In the genomic region with DNA sequence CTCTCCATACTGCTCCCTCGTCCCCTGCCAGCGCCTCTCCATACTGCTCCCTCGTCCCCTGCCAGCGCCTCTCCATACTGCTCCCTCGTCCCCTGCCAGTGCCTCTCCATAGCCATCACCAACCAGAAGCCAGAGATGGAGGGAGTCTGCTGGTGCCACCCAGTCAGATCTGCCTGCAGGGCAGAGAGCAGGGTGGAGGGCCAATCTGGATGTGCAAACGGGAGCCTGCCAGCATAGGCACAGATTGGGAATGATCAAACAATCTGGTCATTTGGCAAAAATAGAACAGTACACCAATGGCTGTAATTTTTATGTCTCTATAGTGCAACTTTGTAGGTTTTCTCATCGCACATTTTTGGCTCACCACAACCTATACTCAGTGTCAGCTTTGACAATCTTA, we compare ENCODE assay signal across 14 cellular contexts.
DNase-seq lines count a peak whose midpoint lies in the region; ATAC-seq and TF ChIP-seq lines count a peak whose summit lies in the region.
"Had no signal": no experiment of that assay in that cellular context is flagged by ENCODE, and none has a peak within 500 bp of the region (broad histone marks: within the 10 kb centered on the region; RNA-seq: fewer than 3 reads in every experiment).

No MANE protein-coding gene starts in this region.

- ATAC-seq in upper lobe of left lung (ENCODE audit: low FRiP score in 2 of 2): no peak
- ATAC-seq: body of pancreas had no signal

- no peak for TF ChIP-seq EP300 in suprapubic skin (IDR thresholded peaks at IDR 0.05)
- no peak for TF ChIP-seq EP300 in upper lobe of left lung (IDR thresholded peaks at IDR 0.05)

- TF ChIP-seq CTCF in suprapubic skin (IDR thresholded peaks at IDR 0.05): no peak
- no peak for TF ChIP-seq CTCF in prostate gland (IDR thresholded peaks at IDR 0.05)
- TF ChIP-seq CTCF in upper lobe of left lung (IDR thresholded peaks at IDR 0.05): no peak

- H3K9me3 ChIP-seq in suprapubic skin (no peaks in the 10 kb centered on the region), prostate gland (no peaks in the 10 kb centered on the region), upper lobe of left lung (no peaks in the 10 kb centered on the region)
- H3K9me3 ChIP-seq in effector memory CD4-positive, alpha-beta T cell (ENCODE audit: control insufficient read depth, low read length): no peaks in the 10 kb centered on the region
- H3K9me3 ChIP-seq: body of pancreas had no signal

- no peak overlapping the region for H3K4me3 ChIP-seq in suprapubic skin
- H3K4me3 ChIP-seq in effector memory CD4-positive, alpha-beta T cell (ENCODE audit: insufficient read depth, low read depth, low read length, poor library complexity, severe bottlenecking): no peak overlapping the region
- H3K4me3 ChIP-seq in prostate gland: no peak overlapping the region
- no peak overlapping the region for H3K4me3 ChIP-seq in upper lobe of left lung
- H3K4me3 ChIP-seq: body of pancreas, skin epidermis had no signal

- H3K27ac ChIP-seq in suprapubic skin (no peak overlapping the region), prostate gland (no peak overlapping the region), upper lobe of left lung (no peak overlapping the region)
- H3K27ac ChIP-seq in effector memory CD4-positive, alpha-beta T cell (ENCODE audit: insufficient read depth, low read length, poor library complexity, severe bottlenecking): no peak overlapping the region
- H3K27ac ChIP-seq: body of pancreas, parathyroid adenoma had no signal

- peaks cover 16% of the 10 kb centered on the region for H3K4me1 ChIP-seq in suprapubic skin
- peaks cover 32% of the 10 kb centered on the region for H3K4me1 ChIP-seq in effector memory CD4-positive, alpha-beta T cell (ENCODE audit: control insufficient read depth, insufficient read depth, low read length, poor library complexity, severe bottlenecking)
- H3K4me1 ChIP-seq in prostate gland (replicated peaks): peaks cover 8% of the 10 kb centered on the region
- H3K4me1 ChIP-seq in upper lobe of left lung: peaks cover 13 to 40% (median 24%) of the 10 kb centered on the region in 4 donors

- TF ChIP-seq POLR2A in suprapubic skin (IDR thresholded peaks at IDR 0.05): no peak
- TF ChIP-seq POLR2A in prostate gland (IDR thresholded peaks at IDR 0.05): no peak
- no peak for TF ChIP-seq POLR2A in upper lobe of left lung (IDR thresholded peaks at IDR 0.05)

- peak; percentile 25 for DNase-seq in activated effector memory CD4-positive, alpha-beta T cell treated with anti-CD3 and anti-CD28 coated beads, Interleukin-2, amount 50 U/mL, for 16 hours
- no peak for DNase-seq in activated effector memory CD4-positive, alpha-beta T cell treated with Interleukin-2 at 50 U/mL for 16 hours
- DNase-seq in NCI-H1694 treated with DMSO at 0.1 percent for 48 hours (lab: John Stamatoyannopoulos, UW) (peak; percentile 68), cerebellum (ENCODE audit: low spot score) (peak; percentile 84), suprapubic skin (ENCODE audit: low spot score in 2 of 2) (peak; percentile 23 to 30), prostate gland (ENCODE audit: low spot score) (no peak), upper lobe of left lung (no peak)
- no peak for DNase-seq in effector memory CD4-positive, alpha-beta T cell
- DNase-seq: activated CD4-positive, alpha-beta T cell treated with anti-CD3 and anti-CD28 coated beads for 48 hours; body of pancreas; IMR-90; NCI-H1092 had no signal

- WGBS in suprapubic skin: 61% methylated on average over 4 of the region's 7 CpGs
- 60% methylated on average over 7 of the region's 7 CpGs for WGBS in prostate gland
- 67 to 73% methylated on average over 2 to 3 of the region's 7 CpGs for WGBS in upper lobe of left lung, 2 donors

- intact Hi-C loops in prostate gland (cut with DNase I): no loop called here

- H3K36me3 ChIP-seq in suprapubic skin (no peaks in the 10 kb centered on the region), prostate gland (no peaks in the 10 kb centered on the region), upper lobe of left lung (no peaks in the 10 kb centered on the region)
- no peaks in the 10 kb centered on the region for H3K36me3 ChIP-seq in effector memory CD4-positive, alpha-beta T cell (ENCODE audit: control insufficient read depth, insufficient read depth, low read length)

- H3K27me3 ChIP-seq in suprapubic skin (peaks cover 44% of the 10 kb centered on the region), prostate gland (replicated peaks; ENCODE audit: insufficient read depth) (no peaks in the 10 kb centered on the region), upper lobe of left lung (peaks cover 0 to 17% (median 6%) of the 10 kb centered on the region in 4 donors)
- no peaks in the 10 kb centered on the region for H3K27me3 ChIP-seq in effector memory CD4-positive, alpha-beta T cell (replicated peaks; ENCODE audit: control insufficient read depth, insufficient read depth, low read length, poor library complexity, severe bottlenecking)
- H3K27me3 ChIP-seq: body of pancreas had no signal

Comparison
In these comparisons a context has a peak if more than half of its experiments do, and no peak if none do; other contexts are left out.
1. DNase-seq: peak in activated effector memory CD4-positive, alpha-beta T cell treated with anti-CD3 and anti-CD28 coated beads, Interleukin-2, amount 50 U/mL, for 16 hours (single experiment), NCI-H1694 treated with DMSO at 0.1 percent for 48 hours (single experiment), cerebellum (single experiment) and suprapubic skin (2 of 2); none in activated effector memory CD4-positive, alpha-beta T cell treated with Interleukin-2 at 50 U/mL for 16 hours (single experiment), effector memory CD4-positive, alpha-beta T cell (0 of 3), prostate gland (single experiment) and upper lobe of left lung (0 of 2).